15 cellular contexts compared by ENCODE assay signal in genomic region chr7:116542618-116543017, GRCh38. TPM values are rescaled to one million over a fixed set of nuclear protein-coding genes. Genes with fewer than 3 reads are reported as not detected.
DNase-seq lines count a peak whose midpoint lies in the region; ATAC-seq and TF ChIP-seq lines count a peak whose summit lies in the region.
"Had no signal": no experiment of that assay in that cellular context is flagged by ENCODE, and none has a peak within 500 bp of the region (broad histone marks: within the 10 kb centered on the region; RNA-seq: fewer than 3 reads in every experiment).

No MANE protein-coding gene starts in this region.

- H3K4me3 ChIP-seq in left lung = no peak overlapping the region
- no peak overlapping the region for H3K4me3 ChIP-seq in transverse colon
- H3K4me3 ChIP-seq: GM12878, right lobe of liver had no signal

- no peak for TF ChIP-seq EP300 in transverse colon (IDR thresholded peaks at IDR 0.05; ENCODE audit: low read depth)

- H3K27ac ChIP-seq in left lung = peak overlapping the region; percentile 9 to 41
- peak overlapping the region; percentile 42 to 50 (median 44) for H3K27ac ChIP-seq in transverse colon
- H3K27ac ChIP-seq: right lobe of liver had no signal

- H3K36me3 ChIP-seq in left lung (peaks cover 0 to 9% of the 10 kb centered on the region in 2 donors), transverse colon (no peaks in the 10 kb centered on the region)
- H3K36me3 ChIP-seq: right lobe of liver had no signal

- intact Hi-C loops in left lung (cut with DNase I) = no loop called here
- intact Hi-C loops in transverse colon (cut with DNase I; ENCODE audit: low total_unique reads) = no loop called here

- ATAC-seq in left lung (no peak), GM21786 (IDR thresholded peaks at IDR 0.05; ENCODE audit: unreplicated experiment) (no peak)
- ATAC-seq: GM12878, right lobe of liver had no signal

- 77 to 88% methylated on average over 2 of the region's 2 CpGs for WGBS in transverse colon (ENCODE audit: low coverage in 1 of 2), 2 donors

- DNase-seq in NCI-H226 = peak; percentile 64
- peak; percentile 39 for DNase-seq in astrocyte of the hippocampus (ENCODE audit: low read depth, low spot score)
- DNase-seq in left lung = no peak
- no peak for DNase-seq in transverse colon
- no peak for DNase-seq in stimulated activated CD4-positive, alpha-beta T cell treated with anti-CD3 and anti-CD28 coated beads, Interleukin-12 subunit alpha, Interleukin-12 subunit beta, amount 100 ng/mL, for 4 hours
- DNase-seq in dermis blood vessel endothelial cell = no peak
- DNase-seq: activated CD4-positive, alpha-beta memory T cell treated with anti-CD3 and anti-CD28 coated beads for 36 hours; CD4-positive, CD25-positive, alpha-beta regulatory T cell; cortex of kidney; erythroblast; NCI-H1092; right lobe of liver; stimulated activated CD4-positive, alpha-beta T cell treated with anti-CD3 and anti-CD28 coated beads, Interleukin-4, amount 100 ng/mL, for 4 hours had no signal

- TF ChIP-seq CTCF in left lung (IDR thresholded peaks at IDR 0.05) (no peak), transverse colon (IDR thresholded peaks at IDR 0.05) (no peak)

- H3K27me3 ChIP-seq in left lung (no peaks in the 10 kb centered on the region), transverse colon (no peaks in the 10 kb centered on the region)
- H3K27me3 ChIP-seq: right lobe of liver had no signal

- no peak for TF ChIP-seq POLR2A in transverse colon (IDR thresholded peaks at IDR 0.05)

- H3K4me1 ChIP-seq in left lung = peaks cover 4 to 43% of the 10 kb centered on the region in 2 donors
- peaks cover 0 to 34% (median 3%) of the 10 kb centered on the region in 4 donors for H3K4me1 ChIP-seq in transverse colon
- H3K4me1 ChIP-seq: right lobe of liver had no signal

- in situ Hi-C loops in transverse colon (cut with MboI; ENCODE audit: low pct_ligation_motif_present in 1 of 4, low pct_unique_long_range_greater_than_20kb in 1 of 4, low sequenced_read_pairs in 3 of 4) = no loop called here

- H3K9me3 ChIP-seq in left lung = no peaks in the 10 kb centered on the region
- no peaks in the 10 kb centered on the region for H3K9me3 ChIP-seq in transverse colon
- H3K9me3 ChIP-seq: right lobe of liver had no signal

RNA-seq across cellular contexts. Expression of gene CAV1, which starts 17.8 kb away (rescaled TPM):
- total RNA-seq in left lung (100 to 1,000 TPM; 377 to 520 TPM), transverse colon (10 to 100 TPM; 52.2 to 73.8 (median 62.2) TPM), dermis blood vessel endothelial cell (1,771 and 3,866 TPM in 2 replicates)
- total RNA-seq: CD4-positive, CD25-positive, alpha-beta regulatory T cell had no signal

RNA-seq across cellular contexts. Expression of gene CAV2, which starts 43.1 kb away (rescaled TPM):
- 100 to 1,000 TPM; 162 to 210 TPM for total RNA-seq in left lung
- 10 to 100 TPM in 3 of 4 donors, 1 to 10 TPM in 1; 4.1 to 28.3 (median 13.9) TPM for total RNA-seq in transverse colon
- 247 and 291 TPM in 2 replicates for total RNA-seq in dermis blood vessel endothelial cell
- total RNA-seq: activated CD4-positive, alpha-beta memory T cell treated with anti-CD3 and anti-CD28 coated beads for 36 hours; CD4-positive, CD25-positive, alpha-beta regulatory T cell had no signal

Comparison
In these comparisons a context has a peak if more than half of its experiments do, and no peak if none do; other contexts are left out.
1. DNase-seq: peak in NCI-H226 (single experiment) and astrocyte of the hippocampus (single experiment); none in left lung (0 of 2), transverse colon (single experiment), stimulated activated CD4-positive, alpha-beta T cell treated with anti-CD3 and anti-CD28 coated beads, Interleukin-12 subunit alpha, Interleukin-12 subunit beta, amount 100 ng/mL, for 4 hours (single experiment) and dermis blood vessel endothelial cell (single experiment).
2. RNA of gene CAV1, which starts 17.8 kb away (total RNA-seq): 1,771 to 3,866 TPM in dermis blood vessel endothelial cell and 377 to 520 TPM in left lung; 52.2 to 73.8 TPM in transverse colon; every median in the first group is over 4 times any median in the second.